In genomic region chr3:172580680-172581079, GRCh38 we compare ENCODE assay signal across 10 cellular contexts. TPM values are rescaled to one million over a fixed set of nuclear protein-coding genes. Genes with fewer than 3 reads are reported as not detected.
A peak's percentile ranks its signal among the peaks of the same experiment; 100 is the strongest.
DNase-seq lines count a peak whose midpoint lies in the region; ATAC-seq, FAIRE-seq and TF ChIP-seq lines count a peak whose summit lies in the region.
"Had no signal": no experiment of that assay in that cellular context is flagged by ENCODE, and none has a peak within 500 bp of the region (broad histone marks: within the 10 kb centered on the region; RNA-seq: fewer than 3 reads in every experiment).

No MANE protein-coding gene starts in this region.

- H3K4me3 ChIP-seq in GM06990 (replicated peaks; ENCODE audit: low read depth, low read length) (no peak overlapping the region), testis (no peak overlapping the region)

- H3K27me3 ChIP-seq in GM06990 (replicated peaks; ENCODE audit: control insufficient read depth, insufficient read depth, low read length): no peaks in the 10 kb centered on the region
- no peaks in the 10 kb centered on the region for H3K27me3 ChIP-seq in testis

- H3K36me3 ChIP-seq in GM06990 (ENCODE audit: control insufficient read depth, insufficient read depth, low read length) (no peaks in the 10 kb centered on the region), testis (ENCODE audit: low read depth, missing control alignments) (no peaks in the 10 kb centered on the region)

- no peak for TF ChIP-seq CTCF in GM06990 (IDR thresholded peaks at IDR 0.05; ENCODE audit: insufficient read depth, low read length, poor library complexity, severe bottlenecking)
- no peak for TF ChIP-seq CTCF in testis (IDR thresholded peaks at IDR 0.05)

- ATAC-seq in GM19463 (IDR thresholded peaks at IDR 0.05; ENCODE audit: unreplicated experiment): peak; percentile 63
- peak; percentile 82 for ATAC-seq in HG03378 (IDR thresholded peaks at IDR 0.05; ENCODE audit: unreplicated experiment)

- H3K4me1 ChIP-seq in testis: peaks cover 11% of the 10 kb centered on the region

- WGBS in testis, 2 donors: 64 to 80% methylated on average over 1 of the region's 1 CpG

- FAIRE-seq in colon (lab: Jason Lieb, UNC): peak; percentile 5
- FAIRE-seq: astrocyte, islet of Langerhans had no signal

- peak overlapping the region in 1 of 2 donors; percentile 31 for H3K27ac ChIP-seq in testis

- no peaks in the 10 kb centered on the region for H3K9me3 ChIP-seq in testis

- intact Hi-C loops in testis (cut with DNase I; ENCODE audit: low total_unique reads): no loop called here

- DNase-seq in GM06990 (ENCODE audit: extremely low read depth, insufficient read length) (peak; percentile 25), mesenteric fat pad (ENCODE audit: low spot score) (no peak), NCI-H524 treated with DMSO at 0.1 percent for 48 hours (lab: John Stamatoyannopoulos, UW) (no peak), testis (no peak), foreskin melanocyte (no peak)

- no peak for TF ChIP-seq POLR2A in testis (IDR thresholded peaks at IDR 0.05)

RNA-seq across cellular contexts. Expression of gene TNFSF10, which starts 57.5 kb away (rescaled TPM):
- total RNA-seq in mesenteric fat pad (23.0 TPM), testis (1 to 10 TPM; 4.3 to 8.1 TPM)
- polyA plus RNA-seq in testis (ENCODE audit: insufficient read depth, low read depth, low replicate concordance): 10.0 TPM
